Comparison of ENCODE assay signal across 1 cellular context in the genomic region with DNA sequence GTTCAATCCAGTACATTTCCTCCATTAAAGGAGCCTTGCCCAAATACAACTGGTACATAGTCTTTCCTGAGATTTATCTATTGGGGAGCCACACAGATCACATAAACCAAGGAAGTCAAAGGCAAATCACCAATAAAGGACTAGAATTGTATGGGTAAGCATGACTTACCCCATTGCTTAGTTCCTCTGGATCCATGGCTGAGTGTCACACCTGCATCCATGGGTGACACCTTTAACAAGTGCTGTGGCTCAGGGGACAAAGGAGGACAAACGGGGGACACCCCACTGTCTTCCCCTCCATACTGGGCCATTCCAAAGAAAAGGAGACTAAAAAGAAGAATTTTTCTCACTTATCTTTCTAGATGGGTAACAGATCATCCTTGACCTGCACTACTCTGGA.
TF ChIP-seq lines count a peak whose summit lies in the region.

No MANE protein-coding gene starts in this region.

TF ChIP-seq in K562, 482 proteins besides CTCF, POLR2A, EP300 and RAD21 (continued from another document and continues in another):
- TF ChIP-seq, protein P1, sequence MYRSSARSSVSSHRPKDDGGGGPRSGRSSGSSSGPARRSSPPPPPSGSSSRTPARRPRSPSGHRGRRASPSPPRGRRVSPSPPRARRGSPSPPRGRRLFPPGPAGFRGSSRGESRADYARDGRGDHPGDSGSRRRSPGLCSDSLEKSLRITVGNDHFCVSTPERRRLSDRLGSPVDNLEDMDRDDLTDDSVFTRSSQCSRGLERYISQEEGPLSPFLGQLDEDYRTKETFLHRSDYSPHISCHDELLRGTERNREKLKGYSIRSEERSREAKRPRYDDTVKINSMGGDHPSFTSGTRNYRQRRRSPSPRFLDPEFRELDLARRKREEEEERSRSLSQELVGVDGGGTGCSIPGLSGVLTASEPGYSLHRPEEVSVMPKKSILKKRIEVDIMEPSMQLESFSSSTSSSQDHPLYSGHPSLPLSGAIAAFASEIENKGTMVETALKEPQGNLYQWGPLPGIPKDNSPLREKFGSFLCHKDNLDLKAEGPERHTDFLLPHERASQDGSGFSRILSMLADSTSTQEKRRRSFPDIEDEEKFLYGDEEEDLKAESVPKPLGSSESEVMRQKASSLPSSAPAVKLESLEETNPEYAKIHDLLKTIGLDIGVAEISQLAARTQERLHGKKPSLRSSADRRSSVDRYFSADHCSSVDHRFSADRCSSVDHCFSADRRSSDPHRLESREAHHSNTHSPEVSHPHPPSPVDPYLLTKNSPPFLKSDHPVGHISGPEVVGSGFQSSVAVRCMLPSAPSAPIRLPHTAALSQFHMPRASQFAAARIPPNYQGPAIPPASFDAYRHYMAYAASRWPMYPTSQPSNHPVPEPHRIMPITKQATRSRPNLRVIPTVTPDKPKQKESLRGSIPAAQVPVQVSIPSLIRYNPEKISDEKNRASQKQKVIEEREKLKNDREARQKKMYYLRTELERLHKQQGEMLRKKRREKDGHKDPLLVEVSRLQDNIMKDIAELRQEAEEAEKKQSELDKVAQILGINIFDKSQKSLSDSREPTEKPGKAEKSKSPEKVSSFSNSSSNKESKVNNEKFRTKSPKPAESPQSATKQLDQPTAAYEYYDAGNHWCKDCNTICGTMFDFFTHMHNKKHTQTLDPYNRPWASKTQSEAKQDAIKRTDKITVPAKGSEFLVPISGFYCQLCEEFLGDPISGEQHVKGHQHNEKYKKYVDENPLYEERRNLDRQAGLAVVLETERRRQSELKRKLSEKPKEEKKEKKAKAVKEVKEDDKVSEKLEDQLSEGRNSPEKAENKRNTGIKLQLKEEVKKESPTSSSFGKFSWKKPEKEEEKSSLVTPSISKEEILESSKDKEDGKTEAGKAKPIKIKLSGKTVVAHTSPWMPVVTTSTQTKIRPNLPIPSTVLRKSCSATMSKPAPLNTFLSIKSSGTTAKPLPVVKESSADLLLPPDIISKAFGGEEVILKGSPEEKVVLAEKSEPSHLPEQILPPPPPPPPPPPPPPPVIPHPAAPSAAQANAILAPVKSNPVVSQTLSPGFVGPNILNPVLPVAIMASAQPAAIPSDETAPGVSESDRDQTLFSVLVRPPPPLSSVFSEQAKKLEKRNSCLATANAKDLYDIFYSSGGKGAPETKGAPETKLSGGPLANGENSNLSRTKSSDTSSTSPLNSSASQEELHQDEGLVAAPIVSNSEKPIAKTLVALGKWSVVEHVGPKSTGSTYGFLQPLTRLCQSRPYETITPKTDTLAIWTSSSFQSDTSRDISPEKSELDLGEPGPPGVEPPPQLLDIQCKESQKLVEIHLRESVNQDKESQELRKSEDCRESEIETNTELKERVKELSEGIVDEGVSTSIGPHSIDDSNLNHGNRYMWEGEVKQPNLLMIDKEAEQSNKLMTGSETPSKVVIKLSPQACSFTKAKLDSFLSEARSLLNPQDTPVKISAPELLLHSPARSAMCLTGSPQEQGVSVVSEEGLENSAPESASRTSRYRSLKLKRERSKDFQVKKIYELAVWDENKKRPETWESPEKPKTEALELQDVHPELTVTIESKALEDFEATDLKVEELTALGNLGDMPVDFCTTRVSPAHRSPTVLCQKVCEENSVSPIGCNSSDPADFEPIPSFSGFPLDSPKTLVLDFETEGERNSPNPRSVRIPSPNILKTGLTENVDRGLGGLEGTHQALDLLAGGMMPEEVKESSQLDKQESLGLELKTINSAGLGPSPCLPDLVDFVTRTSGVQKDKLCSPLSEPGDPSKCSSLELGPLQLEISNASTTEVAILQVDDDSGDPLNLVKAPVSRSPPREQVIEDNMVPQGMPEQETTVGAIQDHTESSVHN (IDR thresholded peaks at IDR 0.05; ENCODE audit: borderline replicate concordance in 1 of 2, low read depth in 1 of 2) = no peak
- TF ChIP-seq ILK (tag; IDR thresholded peaks at IDR 0.05; ENCODE audit: borderline replicate concordance, low read depth) (no peak), CBX8 (IDR thresholded peaks at IDR 0.05; ENCODE audit: borderline replicate concordance, extremely low read depth, low read depth, low read length, poor library complexity, severe bottlenecking) (no peak), PHF8 (IDR thresholded peaks at IDR 0.05; ENCODE audit: borderline replicate concordance, low read length) (no peak), ZNF282 (CRISPR knock-in tag; IDR thresholded peaks at IDR 0.05) (no peak), NONO (IDR thresholded peaks at IDR 0.05; ENCODE audit: low read depth in 2 of 2, low read length in 1 of 2) (0 out of 4 replicates have a peak, but pooled peaks of 1 of the 2 experiments have one; percentile 33), CBX3 (IDR thresholded peaks at IDR 0.05; ENCODE audit: borderline replicate concordance in 1 of 2, low read length in 2 of 2) (peak; percentile 97 to 100), ZNF76 (CRISPR knock-in tag; IDR thresholded peaks at IDR 0.05; ENCODE audit: borderline replicate concordance) (no peak), ARID2 (IDR thresholded peaks at IDR 0.05) (no peak), CREM (IDR thresholded peaks at IDR 0.05; ENCODE audit: low read depth) (0 out of 2 replicates have a peak, but pooled peaks have one; percentile 8), GABPB2 (CRISPR knock-in tag; conservative IDR thresholded peaks at IDR 0.05) (no peak), POLR2AphosphoS5 (IDR thresholded peaks at IDR 0.05; ENCODE audit: control insufficient read depth, insufficient read depth, low read depth, low read length) (no peak), ZNF431 (CRISPR knock-in tag; IDR thresholded peaks at IDR 0.05) (no peak)
- TF ChIP-seq, protein P2, sequence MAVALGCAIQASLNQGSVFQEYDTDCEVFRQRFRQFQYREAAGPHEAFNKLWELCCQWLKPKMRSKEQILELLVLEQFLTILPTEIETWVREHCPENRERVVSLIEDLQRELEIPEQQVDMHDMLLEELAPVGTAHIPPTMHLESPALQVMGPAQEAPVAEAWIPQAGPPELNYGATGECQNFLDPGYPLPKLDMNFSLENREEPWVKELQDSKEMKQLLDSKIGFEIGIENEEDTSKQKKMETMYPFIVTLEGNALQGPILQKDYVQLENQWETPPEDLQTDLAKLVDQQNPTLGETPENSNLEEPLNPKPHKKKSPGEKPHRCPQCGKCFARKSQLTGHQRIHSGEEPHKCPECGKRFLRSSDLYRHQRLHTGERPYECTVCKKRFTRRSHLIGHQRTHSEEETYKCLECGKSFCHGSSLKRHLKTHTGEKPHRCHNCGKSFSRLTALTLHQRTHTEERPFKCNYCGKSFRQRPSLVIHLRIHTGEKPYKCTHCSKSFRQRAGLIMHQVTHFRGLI (CRISPR knock-in tag; IDR thresholded peaks at IDR 0.05) = no peak
- TF ChIP-seq, protein P3, sequence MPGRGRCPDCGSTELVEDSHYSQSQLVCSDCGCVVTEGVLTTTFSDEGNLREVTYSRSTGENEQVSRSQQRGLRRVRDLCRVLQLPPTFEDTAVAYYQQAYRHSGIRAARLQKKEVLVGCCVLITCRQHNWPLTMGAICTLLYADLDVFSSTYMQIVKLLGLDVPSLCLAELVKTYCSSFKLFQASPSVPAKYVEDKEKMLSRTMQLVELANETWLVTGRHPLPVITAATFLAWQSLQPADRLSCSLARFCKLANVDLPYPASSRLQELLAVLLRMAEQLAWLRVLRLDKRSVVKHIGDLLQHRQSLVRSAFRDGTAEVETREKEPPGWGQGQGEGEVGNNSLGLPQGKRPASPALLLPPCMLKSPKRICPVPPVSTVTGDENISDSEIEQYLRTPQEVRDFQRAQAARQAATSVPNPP (IDR thresholded peaks at IDR 0.05; ENCODE audit: borderline replicate concordance, insufficient read depth, insufficient read length) = no peak
- TF ChIP-seq, protein P4, sequence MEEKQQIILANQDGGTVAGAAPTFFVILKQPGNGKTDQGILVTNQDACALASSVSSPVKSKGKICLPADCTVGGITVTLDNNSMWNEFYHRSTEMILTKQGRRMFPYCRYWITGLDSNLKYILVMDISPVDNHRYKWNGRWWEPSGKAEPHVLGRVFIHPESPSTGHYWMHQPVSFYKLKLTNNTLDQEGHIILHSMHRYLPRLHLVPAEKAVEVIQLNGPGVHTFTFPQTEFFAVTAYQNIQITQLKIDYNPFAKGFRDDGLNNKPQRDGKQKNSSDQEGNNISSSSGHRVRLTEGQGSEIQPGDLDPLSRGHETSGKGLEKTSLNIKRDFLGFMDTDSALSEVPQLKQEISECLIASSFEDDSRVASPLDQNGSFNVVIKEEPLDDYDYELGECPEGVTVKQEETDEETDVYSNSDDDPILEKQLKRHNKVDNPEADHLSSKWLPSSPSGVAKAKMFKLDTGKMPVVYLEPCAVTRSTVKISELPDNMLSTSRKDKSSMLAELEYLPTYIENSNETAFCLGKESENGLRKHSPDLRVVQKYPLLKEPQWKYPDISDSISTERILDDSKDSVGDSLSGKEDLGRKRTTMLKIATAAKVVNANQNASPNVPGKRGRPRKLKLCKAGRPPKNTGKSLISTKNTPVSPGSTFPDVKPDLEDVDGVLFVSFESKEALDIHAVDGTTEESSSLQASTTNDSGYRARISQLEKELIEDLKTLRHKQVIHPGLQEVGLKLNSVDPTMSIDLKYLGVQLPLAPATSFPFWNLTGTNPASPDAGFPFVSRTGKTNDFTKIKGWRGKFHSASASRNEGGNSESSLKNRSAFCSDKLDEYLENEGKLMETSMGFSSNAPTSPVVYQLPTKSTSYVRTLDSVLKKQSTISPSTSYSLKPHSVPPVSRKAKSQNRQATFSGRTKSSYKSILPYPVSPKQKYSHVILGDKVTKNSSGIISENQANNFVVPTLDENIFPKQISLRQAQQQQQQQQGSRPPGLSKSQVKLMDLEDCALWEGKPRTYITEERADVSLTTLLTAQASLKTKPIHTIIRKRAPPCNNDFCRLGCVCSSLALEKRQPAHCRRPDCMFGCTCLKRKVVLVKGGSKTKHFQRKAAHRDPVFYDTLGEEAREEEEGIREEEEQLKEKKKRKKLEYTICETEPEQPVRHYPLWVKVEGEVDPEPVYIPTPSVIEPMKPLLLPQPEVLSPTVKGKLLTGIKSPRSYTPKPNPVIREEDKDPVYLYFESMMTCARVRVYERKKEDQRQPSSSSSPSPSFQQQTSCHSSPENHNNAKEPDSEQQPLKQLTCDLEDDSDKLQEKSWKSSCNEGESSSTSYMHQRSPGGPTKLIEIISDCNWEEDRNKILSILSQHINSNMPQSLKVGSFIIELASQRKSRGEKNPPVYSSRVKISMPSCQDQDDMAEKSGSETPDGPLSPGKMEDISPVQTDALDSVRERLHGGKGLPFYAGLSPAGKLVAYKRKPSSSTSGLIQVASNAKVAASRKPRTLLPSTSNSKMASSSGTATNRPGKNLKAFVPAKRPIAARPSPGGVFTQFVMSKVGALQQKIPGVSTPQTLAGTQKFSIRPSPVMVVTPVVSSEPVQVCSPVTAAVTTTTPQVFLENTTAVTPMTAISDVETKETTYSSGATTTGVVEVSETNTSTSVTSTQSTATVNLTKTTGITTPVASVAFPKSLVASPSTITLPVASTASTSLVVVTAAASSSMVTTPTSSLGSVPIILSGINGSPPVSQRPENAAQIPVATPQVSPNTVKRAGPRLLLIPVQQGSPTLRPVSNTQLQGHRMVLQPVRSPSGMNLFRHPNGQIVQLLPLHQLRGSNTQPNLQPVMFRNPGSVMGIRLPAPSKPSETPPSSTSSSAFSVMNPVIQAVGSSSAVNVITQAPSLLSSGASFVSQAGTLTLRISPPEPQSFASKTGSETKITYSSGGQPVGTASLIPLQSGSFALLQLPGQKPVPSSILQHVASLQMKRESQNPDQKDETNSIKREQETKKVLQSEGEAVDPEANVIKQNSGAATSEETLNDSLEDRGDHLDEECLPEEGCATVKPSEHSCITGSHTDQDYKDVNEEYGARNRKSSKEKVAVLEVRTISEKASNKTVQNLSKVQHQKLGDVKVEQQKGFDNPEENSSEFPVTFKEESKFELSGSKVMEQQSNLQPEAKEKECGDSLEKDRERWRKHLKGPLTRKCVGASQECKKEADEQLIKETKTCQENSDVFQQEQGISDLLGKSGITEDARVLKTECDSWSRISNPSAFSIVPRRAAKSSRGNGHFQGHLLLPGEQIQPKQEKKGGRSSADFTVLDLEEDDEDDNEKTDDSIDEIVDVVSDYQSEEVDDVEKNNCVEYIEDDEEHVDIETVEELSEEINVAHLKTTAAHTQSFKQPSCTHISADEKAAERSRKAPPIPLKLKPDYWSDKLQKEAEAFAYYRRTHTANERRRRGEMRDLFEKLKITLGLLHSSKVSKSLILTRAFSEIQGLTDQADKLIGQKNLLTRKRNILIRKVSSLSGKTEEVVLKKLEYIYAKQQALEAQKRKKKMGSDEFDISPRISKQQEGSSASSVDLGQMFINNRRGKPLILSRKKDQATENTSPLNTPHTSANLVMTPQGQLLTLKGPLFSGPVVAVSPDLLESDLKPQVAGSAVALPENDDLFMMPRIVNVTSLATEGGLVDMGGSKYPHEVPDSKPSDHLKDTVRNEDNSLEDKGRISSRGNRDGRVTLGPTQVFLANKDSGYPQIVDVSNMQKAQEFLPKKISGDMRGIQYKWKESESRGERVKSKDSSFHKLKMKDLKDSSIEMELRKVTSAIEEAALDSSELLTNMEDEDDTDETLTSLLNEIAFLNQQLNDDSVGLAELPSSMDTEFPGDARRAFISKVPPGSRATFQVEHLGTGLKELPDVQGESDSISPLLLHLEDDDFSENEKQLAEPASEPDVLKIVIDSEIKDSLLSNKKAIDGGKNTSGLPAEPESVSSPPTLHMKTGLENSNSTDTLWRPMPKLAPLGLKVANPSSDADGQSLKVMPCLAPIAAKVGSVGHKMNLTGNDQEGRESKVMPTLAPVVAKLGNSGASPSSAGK (IDR thresholded peaks at IDR 0.05) = no peak
- TF ChIP-seq, protein P5, sequence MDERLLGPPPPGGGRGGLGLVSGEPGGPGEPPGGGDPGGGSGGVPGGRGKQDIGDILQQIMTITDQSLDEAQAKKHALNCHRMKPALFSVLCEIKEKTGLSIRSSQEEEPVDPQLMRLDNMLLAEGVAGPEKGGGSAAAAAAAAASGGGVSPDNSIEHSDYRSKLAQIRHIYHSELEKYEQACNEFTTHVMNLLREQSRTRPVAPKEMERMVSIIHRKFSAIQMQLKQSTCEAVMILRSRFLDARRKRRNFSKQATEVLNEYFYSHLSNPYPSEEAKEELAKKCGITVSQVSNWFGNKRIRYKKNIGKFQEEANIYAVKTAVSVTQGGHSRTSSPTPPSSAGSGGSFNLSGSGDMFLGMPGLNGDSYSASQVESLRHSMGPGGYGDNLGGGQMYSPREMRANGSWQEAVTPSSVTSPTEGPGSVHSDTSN (CRISPR knock-in tag; IDR thresholded peaks at IDR 0.05; ENCODE audit: low read depth) = no peak
- TF ChIP-seq, protein P5 (tag; conservative IDR thresholded peaks at IDR 0.05; ENCODE audit: low read depth) = no peak
- TF ChIP-seq, protein P6, sequence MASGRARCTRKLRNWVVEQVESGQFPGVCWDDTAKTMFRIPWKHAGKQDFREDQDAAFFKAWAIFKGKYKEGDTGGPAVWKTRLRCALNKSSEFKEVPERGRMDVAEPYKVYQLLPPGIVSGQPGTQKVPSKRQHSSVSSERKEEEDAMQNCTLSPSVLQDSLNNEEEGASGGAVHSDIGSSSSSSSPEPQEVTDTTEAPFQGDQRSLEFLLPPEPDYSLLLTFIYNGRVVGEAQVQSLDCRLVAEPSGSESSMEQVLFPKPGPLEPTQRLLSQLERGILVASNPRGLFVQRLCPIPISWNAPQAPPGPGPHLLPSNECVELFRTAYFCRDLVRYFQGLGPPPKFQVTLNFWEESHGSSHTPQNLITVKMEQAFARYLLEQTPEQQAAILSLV (tag; IDR thresholded peaks at IDR 0.05) = no peak
- TF ChIP-seq, protein P7, sequence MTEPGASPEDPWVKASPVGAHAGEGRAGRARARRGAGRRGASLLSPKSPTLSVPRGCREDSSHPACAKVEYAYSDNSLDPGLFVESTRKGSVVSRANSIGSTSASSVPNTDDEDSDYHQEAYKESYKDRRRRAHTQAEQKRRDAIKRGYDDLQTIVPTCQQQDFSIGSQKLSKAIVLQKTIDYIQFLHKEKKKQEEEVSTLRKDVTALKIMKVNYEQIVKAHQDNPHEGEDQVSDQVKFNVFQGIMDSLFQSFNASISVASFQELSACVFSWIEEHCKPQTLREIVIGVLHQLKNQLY (CRISPR knock-in tag; conservative IDR thresholded peaks at IDR 0.05) = no peak
